39 cellular contexts compared by ENCODE assay signal in the genomic region with DNA sequence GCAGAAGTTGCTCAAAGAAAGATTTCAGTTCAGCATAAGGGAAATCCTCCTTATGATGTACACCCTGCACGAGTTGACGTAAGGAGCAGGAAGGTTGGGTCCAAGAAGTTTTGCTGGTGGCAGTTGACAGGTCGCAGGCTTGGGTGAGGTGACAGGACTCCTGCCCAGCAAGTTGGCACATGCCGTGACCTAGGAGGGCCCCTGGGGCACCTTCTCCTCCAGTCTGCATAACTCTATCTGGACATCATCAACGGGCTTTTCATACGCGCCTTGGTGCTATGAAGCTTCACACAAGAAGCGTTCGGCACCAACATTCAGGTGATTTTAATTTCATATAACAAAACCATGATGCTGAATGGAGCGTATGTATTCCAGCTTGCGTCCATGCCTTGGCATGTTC.
"Had no signal": no experiment of that assay in that cellular context is flagged by ENCODE, and none has a peak within 500 bp of the region (broad histone marks: within the 10 kb centered on the region; RNA-seq: fewer than 3 reads in every experiment).

No MANE protein-coding gene starts in this region.

- H3K4me3 ChIP-seq: adrenal gland, cardiac muscle cell had no signal

- H3K36me3 ChIP-seq: adrenal gland, cardiac muscle cell had no signal

- H3K4me3 Mint-ChIP-seq: activated B cell treated with CpG ODN at 0.5 μM for 24 hours; activated CD4-positive, alpha-beta memory T cell treated with anti-CD3 and anti-CD28 coated beads for 36 hours; activated CD4-positive, alpha-beta T cell treated with anti-CD3 and anti-CD28 coated beads, Interleukin-2, amount 10 ng/mL, durations not matched to agents 24 days and 14 days; activated CD8-positive, alpha-beta T cell treated with anti-CD3 and anti-CD28 coated beads for 36 hours; activated naive CD4-positive, alpha-beta T cell treated with anti-CD3 and anti-CD28 coated beads for 36 hours; activated naive CD8-positive, alpha-beta T cell treated with anti-CD3 and anti-CD28 coated beads for 36 hours; activated T-cell treated with anti-CD3 and anti-CD28 coated beads, Interleukin-2, amount 50 U/mL, for 4 hours; activated T-cell treated with anti-CD3 and anti-CD28 coated beads, Interleukin-2, amount 50 U/mL, for 72 hours; activated T-helper 1 cell treated with anti-CD3 and anti-CD28 coated beads, Interleukin-12 subunit alpha, Interleukin-12 subunit beta, Interleukin-2, Interleukin-4 antibody, amounts not matched to agents 30 ng/mL and 10 ng/mL and 1 ng/mL, durations not matched to agents 14 hours and 24 hours and 36 hours; activated T-helper 17 cell treated with anti-CD3 and anti-CD28 coated beads, Interleukin-2, amount 50 U/mL, for 72 hours; brain; central memory CD8-positive, alpha-beta T cell; T-helper 1 cell treated with Interleukin-12 subunit alpha and Interleukin-12 subunit beta and Interleukin-4 antibody, amounts not matched to agents 30 μg/mL and 1 μg/mL, for 36 hours; T-helper 2 cell treated with Interferon-gamma antibody and Interleukin-4, amounts not matched to agents 5 μg/mL and 100 μg/mL, for 36 hours had no signal

- H3K27ac ChIP-seq: adrenal gland, cardiac muscle cell, VCaP had no signal

- H3K36me3 Mint-ChIP-seq: activated CD4-positive, alpha-beta memory T cell treated with anti-CD3 and anti-CD28 coated beads for 36 hours; activated naive CD4-positive, alpha-beta T cell treated with anti-CD3 and anti-CD28 coated beads, Interleukin-2, amount 50 U/mL, for 72 hours; activated naive CD8-positive, alpha-beta T cell treated with anti-CD3 and anti-CD28 coated beads for 36 hours had no signal

- FAIRE-seq: astrocyte, bronchial epithelial cell, TTC549 had no signal

- H3K4me1 Mint-ChIP-seq: activated B cell treated with CpG ODN at 0.5 μM for 24 hours; activated CD4-positive, alpha-beta T cell treated with anti-CD3 and anti-CD28 coated beads, Interleukin-2, amount 10 ng/mL, durations not matched to agents 24 days and 14 days; activated naive CD8-positive, alpha-beta T cell treated with anti-CD3 and anti-CD28 coated beads for 36 hours; activated T-helper 17 cell treated with anti-CD3 and anti-CD28 coated beads, Interleukin-2, amount 50 U/mL, for 72 hours; central memory CD8-positive, alpha-beta T cell had no signal

- H3K9me3 Mint-ChIP-seq: activated B cell treated with CpG ODN at 0.5 μM for 24 hours; activated CD4-positive, alpha-beta memory T cell treated with anti-CD3 and anti-CD28 coated beads for 36 hours; activated CD4-positive, alpha-beta T cell treated with anti-CD3 and anti-CD28 coated beads, Interleukin-2, amount 10 ng/mL, durations not matched to agents 24 days and 14 days; activated CD8-positive, alpha-beta T cell treated with anti-CD3 and anti-CD28 coated beads for 36 hours; activated naive CD4-positive, alpha-beta T cell treated with anti-CD3 and anti-CD28 coated beads for 36 hours; activated naive CD4-positive, alpha-beta T cell treated with anti-CD3 and anti-CD28 coated beads, Interleukin-2, amount 50 U/mL, for 72 hours; activated naive CD8-positive, alpha-beta T cell treated with anti-CD3 and anti-CD28 coated beads for 36 hours; activated T-cell treated with anti-CD3 and anti-CD28 coated beads, Interleukin-2, amount 50 U/mL, for 4 hours; activated T-cell treated with anti-CD3 and anti-CD28 coated beads, Interleukin-2, amount 50 U/mL, for 72 hours; activated T-helper 1 cell treated with anti-CD3 and anti-CD28 coated beads, Interleukin-12 subunit alpha, Interleukin-12 subunit beta, Interleukin-2, Interleukin-4 antibody, amounts not matched to agents 30 ng/mL and 10 ng/mL and 1 ng/mL, durations not matched to agents 14 hours and 24 hours and 36 hours; activated T-helper 17 cell treated with anti-CD3 and anti-CD28 coated beads, Interleukin-2, amount 50 U/mL, for 72 hours; central memory CD8-positive, alpha-beta T cell; T-helper 1 cell treated with Interleukin-12 subunit alpha and Interleukin-12 subunit beta and Interleukin-4 antibody, amounts not matched to agents 30 μg/mL and 1 μg/mL, for 36 hours; T-helper 2 cell treated with Interferon-gamma antibody and Interleukin-4, amounts not matched to agents 5 μg/mL and 100 μg/mL, for 36 hours had no signal

- H3K4me1 ChIP-seq: adrenal gland had no signal

- H3K27ac Mint-ChIP-seq: activated B cell treated with CpG ODN at 0.5 μM for 24 hours; activated CD4-positive, alpha-beta memory T cell treated with anti-CD3 and anti-CD28 coated beads for 36 hours; activated CD4-positive, alpha-beta T cell treated with anti-CD3 and anti-CD28 coated beads, Interleukin-2, amount 10 ng/mL, durations not matched to agents 24 days and 14 days; activated CD8-positive, alpha-beta T cell treated with anti-CD3 and anti-CD28 coated beads for 36 hours; activated naive CD4-positive, alpha-beta T cell treated with anti-CD3 and anti-CD28 coated beads for 36 hours; activated naive CD4-positive, alpha-beta T cell treated with anti-CD3 and anti-CD28 coated beads, Interleukin-2, amount 50 U/mL, for 72 hours; activated naive CD8-positive, alpha-beta T cell treated with anti-CD3 and anti-CD28 coated beads for 36 hours; activated T-cell treated with anti-CD3 and anti-CD28 coated beads, Interleukin-2, amount 50 U/mL, for 72 hours; activated T-helper 1 cell treated with anti-CD3 and anti-CD28 coated beads, Interleukin-12 subunit alpha, Interleukin-12 subunit beta, Interleukin-2, Interleukin-4 antibody, amounts not matched to agents 30 ng/mL and 10 ng/mL and 1 ng/mL, durations not matched to agents 14 hours and 24 hours and 36 hours; activated T-helper 17 cell treated with anti-CD3 and anti-CD28 coated beads, Interleukin-2, amount 50 U/mL, for 72 hours; brain; T-helper 1 cell treated with Interleukin-12 subunit alpha and Interleukin-12 subunit beta and Interleukin-4 antibody, amounts not matched to agents 30 μg/mL and 1 μg/mL, for 36 hours; T-helper 2 cell treated with Interferon-gamma antibody and Interleukin-4, amounts not matched to agents 5 μg/mL and 100 μg/mL, for 36 hours had no signal

- ATAC-seq: activated CD8-positive, alpha-beta T cell treated with anti-CD3 and anti-CD28 coated beads for 36 hours; activated naive CD4-positive, alpha-beta T cell treated with anti-CD3 and anti-CD28 coated beads, Interleukin-2, amount 50 U/mL, for 72 hours; activated T-cell treated with anti-CD3 and anti-CD28 coated beads, Interleukin-2, amount 50 U/mL, for 4 hours; activated T-cell treated with anti-CD3 and anti-CD28 coated beads, Interleukin-2, amount 50 U/mL, for 72 hours; activated T-helper 17 cell treated with anti-CD3 and anti-CD28 coated beads, Interleukin-2, amount 50 U/mL, for 72 hours had no signal

- DNase-seq: activated B cell treated with CpG ODN at 0.5 μM for 24 hours; activated CD4-positive, alpha-beta memory T cell treated with anti-CD3 and anti-CD28 coated beads for 36 hours; activated CD4-positive, alpha-beta T cell treated with anti-CD3 and anti-CD28 coated beads for 4 hours; activated CD4-positive, alpha-beta T cell treated with anti-CD3 and anti-CD28 coated beads, Interleukin-2, amount 10 ng/mL, durations not matched to agents 24 days and 14 days; activated CD4-positive, alpha-beta T cell treated with anti-CD3 and anti-CD28 coated beads, Interleukin-2, amount 50 U/mL, for 1 hour; activated CD4-positive, alpha-beta T cell treated with anti-CD3 and anti-CD28 coated beads, Interleukin-2, amount 50 U/mL, for 4 hours; activated CD4-positive, CD25-positive, alpha-beta regulatory T cell treated with anti-CD3 and anti-CD28 coated beads, Interleukin-2, amount 50 U/mL, for 72 hours; activated CD8-positive, alpha-beta memory T cell treated with anti-CD3 and anti-CD28 coated beads, Interleukin-2, amount 50 U/mL, for 4 hours; activated CD8-positive, alpha-beta T cell treated with anti-CD3 and anti-CD28 coated beads for 36 hours; activated effector memory CD4-positive, alpha-beta T cell treated with anti-CD3 and anti-CD28 coated beads, Interleukin-2, amount 50 U/mL, for 16 hours; activated gamma-delta T cell treated with Interleukin-2 at 50 U/mL for 16 hours; activated naive CD4-positive, alpha-beta T cell; activated naive CD4-positive, alpha-beta T cell treated with anti-CD3 and anti-CD28 coated beads for 36 hours; activated naive CD4-positive, alpha-beta T cell treated with anti-CD3 and anti-CD28 coated beads, Interleukin-2, amount 50 U/mL, for 16 hours; activated naive CD8-positive, alpha-beta T cell treated with anti-CD3 and anti-CD28 coated beads for 36 hours; activated T-cell treated with anti-CD3 and anti-CD28 coated beads for 4 hours; activated T-cell treated with anti-CD3 and anti-CD28 coated beads, Interleukin-2, amount 50 U/mL, for 1 hour; activated T-cell treated with anti-CD3 and anti-CD28 coated beads, Interleukin-2, amount 50 U/mL, for 4 hours; activated T-cell treated with anti-CD3 and anti-CD28 coated beads, Interleukin-2, amount 50 U/mL, for 72 hours; adrenal gland; amniotic stem cell; aorta; caudate nucleus; SW 1271; T-helper 1 cell; T-helper 2 cell; T-helper 9 cell had no signal

- H3K27me3 ChIP-seq: adrenal gland, cardiac muscle cell had no signal

- H3K27me3 Mint-ChIP-seq: activated B cell treated with CpG ODN at 0.5 μM for 24 hours; activated CD4-positive, alpha-beta T cell treated with anti-CD3 and anti-CD28 coated beads, Interleukin-2, amount 10 ng/mL, durations not matched to agents 24 days and 14 days; activated naive CD8-positive, alpha-beta T cell treated with anti-CD3 and anti-CD28 coated beads for 36 hours had no signal

- H3K9me3 ChIP-seq: adrenal gland had no signal
